8 cellular contexts compared by ENCODE assay signal in genomic region chr2:219206442-219207253, GRCh38. TPM values are rescaled to one million over a fixed set of nuclear protein-coding genes. Genes with fewer than 3 reads are reported as not detected.
DNase-seq lines count a peak whose midpoint lies in the region; ATAC-seq and TF ChIP-seq lines count a peak whose summit lies in the region.

Gene ZFAND2B (plus strand): TSS chr2:219206782. CDS start chr2:219206988, 206 bp downstream.

- peak within 1 kb of the TSS; percentile 98 for H3K18ac ChIP-seq in neuronal stem cell (ENCODE audit: low read length)

- no peaks in the 10 kb centered on the region for H3K79me1 ChIP-seq in neuronal stem cell (ENCODE audit: low read depth, low read length)

- peak within 1 kb of the TSS; percentile 85 for H3K9ac ChIP-seq in neuronal stem cell (ENCODE audit: low read depth, low read length, poor library complexity)

- no peak within 1 kb of the TSS for H2BK120ac ChIP-seq in neuronal stem cell (ENCODE audit: low read depth, low read length)

- no peaks in the 10 kb centered on the region for H3K9me3 ChIP-seq in SJSA1 (replicated peaks)
- peaks cover 0 to 2% of the 10 kb centered on the region in 2 donors for H3K9me3 ChIP-seq in neuronal stem cell (replicated peaks in 1 of 2; ENCODE audit: control insufficient read depth in 2 of 2, insufficient read depth in 1 of 2, low read depth in 1 of 2, low read length in 2 of 2)

- DNase-seq in GM04504 (ENCODE audit: low read depth): peak; percentile 89
- DNase-seq in HFF-Myc (ENCODE audit: extremely low read depth, low read depth): no peak
- peak; percentile 86 for DNase-seq in MV-4-11 (lab: John Stamatoyannopoulos, UW)
- peak; percentile 93 to 94 for DNase-seq in SJSA1 (ENCODE audit: low read depth in 1 of 2, low spot score in 2 of 2)
- peak; percentile 84 to 95 (median 88) for DNase-seq in activated naive CD4-positive, alpha-beta T cell (lab: John Stamatoyannopoulos, UW)
- peak; percentile 66 to 81 for DNase-seq in foreskin keratinocyte
- DNase-seq in neuronal stem cell (ENCODE audit: low spot score): peak; percentile 95

- H3K36me3 ChIP-seq in SJSA1 (peaks cover 44% of the 10 kb centered on the region), neuronal stem cell (replicated peaks in 1 of 2; ENCODE audit: control insufficient read depth in 2 of 2, insufficient read depth in 2 of 2, low read length in 2 of 2) (peaks cover 26 to 36% of the 10 kb centered on the region in 2 donors)

- peak within 1 kb of the TSS; percentile 96 for H2AFZ ChIP-seq in neuronal stem cell (ENCODE audit: low read length)

- no CpG with 5 or more reads among the region's 80 CpGs for WGBS in neuronal stem cell (ENCODE audit: extremely low coverage in 2 of 2, insufficient read length in 2 of 2, insufficient replicate concordance in 1 of 2), 2 donors

- no peak within 1 kb of the TSS for H2BK5ac ChIP-seq in neuronal stem cell (ENCODE audit: low read length)

- no peaks in the 10 kb centered on the region for H3K27me3 ChIP-seq in SJSA1 (replicated peaks)
- H3K27me3 ChIP-seq in foreskin keratinocyte: no peaks in the 10 kb centered on the region
- H3K27me3 ChIP-seq in neuronal stem cell (ENCODE audit: control insufficient read depth in 3 of 3, insufficient read depth in 3 of 3, low read depth in 1 of 3, low read length in 3 of 3): no peaks in the 10 kb centered on the region

- no peak within 1 kb of the TSS for H2BK12ac ChIP-seq in neuronal stem cell (ENCODE audit: low read length)

- H4K8ac ChIP-seq in neuronal stem cell (ENCODE audit: low read depth, low read length): no peak within 1 kb of the TSS

- H3K4me3 ChIP-seq in HFF-Myc (replicated peaks; ENCODE audit: low read depth, low read length): peak within 1 kb of the TSS; percentile 52
- H3K4me3 ChIP-seq in SJSA1: peak within 1 kb of the TSS; percentile 57
- H3K4me3 ChIP-seq in neuronal stem cell (ENCODE audit: low read length in 2 of 2): peak within 1 kb of the TSS; percentile 54 to 88

- H2BK15ac ChIP-seq in neuronal stem cell (ENCODE audit: low read length): no peak within 1 kb of the TSS

- peak; percentile 97 for ATAC-seq in foreskin keratinocyte

- H3K27ac ChIP-seq in SJSA1: peak within 1 kb of the TSS; percentile 44; the same call in 1 of the 2 replicates
- H3K27ac ChIP-seq in foreskin keratinocyte: peak within 1 kb of the TSS; percentile 72
- peak within 1 kb of the TSS; percentile 93 for H3K27ac ChIP-seq in neuronal stem cell (replicated peaks; ENCODE audit: low read length)

- peak within 1 kb of the TSS; percentile 57 for H3K4me2 ChIP-seq in neuronal stem cell (ENCODE audit: insufficient read depth, low read length, poor library complexity, severe bottlenecking)

- no peak within 1 kb of the TSS for H3K23ac ChIP-seq in neuronal stem cell (ENCODE audit: low read depth, low read length, poor library complexity)

- H3K14ac ChIP-seq in neuronal stem cell (ENCODE audit: low read length): no peak within 1 kb of the TSS

- H2AK5ac ChIP-seq in neuronal stem cell (ENCODE audit: low read depth, low read length): no peak within 1 kb of the TSS

- H3K4me1 ChIP-seq in SJSA1 (replicated peaks) (peaks cover 18% of the 10 kb centered on the region), foreskin keratinocyte (no peaks in the 10 kb centered on the region), neuronal stem cell (ENCODE audit: control insufficient read depth in 2 of 2, insufficient read depth in 1 of 2, low read depth in 1 of 2, low read length in 2 of 2) (peaks cover 7 to 8% of the 10 kb centered on the region in 2 donors)

- no peak within 1 kb of the TSS for H4K91ac ChIP-seq in neuronal stem cell (ENCODE audit: low read depth, low read length, poor library complexity)

- no peak within 1 kb of the TSS for H3K4ac ChIP-seq in neuronal stem cell (ENCODE audit: low read length)

- TF ChIP-seq CTCF in HFF-Myc (IDR thresholded peaks at IDR 0.05; ENCODE audit: low read depth, low read length, missing control alignments) (no peak), foreskin keratinocyte (conservative IDR thresholded peaks at IDR 0.05) (peak; percentile 23), subcutaneous adipose tissue (IDR thresholded peaks at IDR 0.05; ENCODE audit: low read depth) (no peak)

RNA-seq across cellular contexts. Expression of gene ZFAND2B, which starts in this region (rescaled TPM):
- 42.7 and 50.1 TPM in 2 replicates for total RNA-seq in SJSA1 (2014; rRNA removed; shearing (Covaris generic))
- total RNA-seq in foreskin keratinocyte (36.3 and 41.1 TPM in 2 replicates), subcutaneous adipose tissue (10 to 100 TPM; 28.0 to 60.3 (median 43.7) TPM)
- 44.6 and 53.1 TPM in 2 replicates for polyA plus RNA-seq in foreskin keratinocyte
- 18.8 TPM for polyA plus RNA-seq in neuronal stem cell (2013, experiment 1 of 2)
- 17.5 TPM for polyA plus RNA-seq in neuronal stem cell (2013, experiment 2 of 2)
